ENCODE assay signal across 1 cellular context in the genomic region with DNA sequence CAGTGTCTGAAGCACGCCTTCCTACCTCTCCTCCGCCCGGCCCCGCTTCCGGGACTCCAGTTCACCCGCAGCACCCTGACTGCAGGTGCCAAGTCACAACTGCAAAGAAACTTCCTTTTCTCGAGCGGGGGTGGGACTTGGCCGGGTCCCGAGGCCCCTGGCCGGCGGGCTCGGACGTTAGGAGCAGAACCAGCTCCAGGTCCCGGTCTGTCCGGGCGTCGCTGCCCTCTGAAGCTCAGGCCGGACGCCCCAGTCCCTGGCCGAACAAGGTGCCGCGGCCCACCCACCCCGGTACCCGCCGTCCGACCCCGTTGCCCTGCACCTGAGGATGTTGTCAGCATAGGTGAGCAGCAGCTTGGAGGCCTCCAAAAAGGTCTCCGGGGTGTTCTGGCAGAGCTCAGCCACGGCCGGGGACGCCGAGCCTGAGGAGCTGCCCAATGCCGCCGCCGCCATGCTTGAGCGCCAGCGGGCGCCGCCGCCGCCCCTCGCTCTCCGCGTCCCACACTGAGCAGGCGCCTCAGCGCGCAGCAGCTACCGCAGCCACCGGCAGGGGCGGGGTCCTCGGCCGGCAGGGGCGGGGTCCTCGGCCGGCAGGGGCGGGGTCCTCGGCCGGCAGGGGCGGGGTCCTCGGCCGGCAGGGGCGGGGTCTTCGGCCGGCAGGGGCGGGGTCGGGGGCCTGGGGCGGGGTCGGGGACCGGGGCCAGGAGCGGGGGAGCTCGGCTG.
TF ChIP-seq lines count a peak whose summit lies in the region.

A gene with protein sequence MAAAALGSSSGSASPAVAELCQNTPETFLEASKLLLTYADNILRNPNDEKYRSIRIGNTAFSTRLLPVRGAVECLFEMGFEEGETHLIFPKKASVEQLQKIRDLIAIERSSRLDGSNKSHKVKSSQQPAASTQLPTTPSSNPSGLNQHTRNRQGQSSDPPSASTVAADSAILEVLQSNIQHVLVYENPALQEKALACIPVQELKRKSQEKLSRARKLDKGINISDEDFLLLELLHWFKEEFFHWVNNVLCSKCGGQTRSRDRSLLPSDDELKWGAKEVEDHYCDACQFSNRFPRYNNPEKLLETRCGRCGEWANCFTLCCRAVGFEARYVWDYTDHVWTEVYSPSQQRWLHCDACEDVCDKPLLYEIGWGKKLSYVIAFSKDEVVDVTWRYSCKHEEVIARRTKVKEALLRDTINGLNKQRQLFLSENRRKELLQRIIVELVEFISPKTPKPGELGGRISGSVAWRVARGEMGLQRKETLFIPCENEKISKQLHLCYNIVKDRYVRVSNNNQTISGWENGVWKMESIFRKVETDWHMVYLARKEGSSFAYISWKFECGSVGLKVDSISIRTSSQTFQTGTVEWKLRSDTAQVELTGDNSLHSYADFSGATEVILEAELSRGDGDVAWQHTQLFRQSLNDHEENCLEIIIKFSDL (minus strand): TSS at position 506 of the 723 bp plus-strand sequence. CDS start 53 bp downstream, at position 453.

TF ChIP-seq in K562, 482 proteins besides CTCF, POLR2A, EP300 and RAD21 (continued from another document and continues in another):
- TF ChIP-seq ZNF41 (CRISPR knock-in tag; conservative IDR thresholded peaks at IDR 0.05) (no peak), EZH2 (IDR thresholded peaks at IDR 0.05; ENCODE audit: borderline replicate concordance, low read depth, low read length) (no peak), THRAP3 (IDR thresholded peaks at IDR 0.05; ENCODE audit: borderline replicate concordance) (no peak), EWSR1 (IDR thresholded peaks at IDR 0.05; ENCODE audit: borderline replicate concordance, low read depth, partially characterized antibody) (no peak), RFX7 (CRISPR knock-in tag; IDR thresholded peaks at IDR 0.05) (no peak), ETV6 (IDR thresholded peaks at IDR 0.05; ENCODE audit: borderline replicate concordance in 1 of 2, low read depth in 2 of 2, low read length in 1 of 2) (no peak), ETV6 (CRISPR knock-in tag; IDR thresholded peaks at IDR 0.05; ENCODE audit: borderline replicate concordance) (no peak), MAFG (tag; conservative IDR thresholded peaks at IDR 0.05) (no peak), CSDE1 (IDR thresholded peaks at IDR 0.05) (no peak), HSF4 (CRISPR knock-in tag; IDR thresholded peaks at IDR 0.05; ENCODE audit: borderline replicate concordance) (no peak), RAD51 (IDR thresholded peaks at IDR 0.05; ENCODE audit: borderline replicate concordance, low read depth) (no peak), ELF4 (CRISPR knock-in tag; IDR thresholded peaks at IDR 0.05) (no peak), NCOA1 (IDR thresholded peaks at IDR 0.05; ENCODE audit: low read depth) (0 out of 2 replicates have a peak, but pooled peaks have one; percentile 23), CAMTA2 (CRISPR knock-in tag; conservative IDR thresholded peaks at IDR 0.05) (no peak), ZNF175 (CRISPR knock-in tag; IDR thresholded peaks at IDR 0.05; ENCODE audit: low read depth) (no peak), TOE1 (IDR thresholded peaks at IDR 0.05; ENCODE audit: borderline replicate concordance) (no peak; the same call in 1 of the 2 replicates), TOE1 (CRISPR knock-in tag; IDR thresholded peaks at IDR 0.05; ENCODE audit: borderline replicate concordance, low read depth) (no peak), SMARCC2 (IDR thresholded peaks at IDR 0.05; ENCODE audit: low read depth) (no peak), ZNF282 (CRISPR knock-in tag; IDR thresholded peaks at IDR 0.05) (no peak), GABPA (tag; conservative IDR thresholded peaks at IDR 0.05; ENCODE audit: low read depth) (peak; percentile 65), ZNF695 (CRISPR knock-in tag; IDR thresholded peaks at IDR 0.05) (no peak), MEIS2 (IDR thresholded peaks at IDR 0.05; ENCODE audit: partially characterized antibody) (no peak), CREB1 (IDR thresholded peaks at IDR 0.05) (peak; percentile 37; the same call in 1 of the 2 replicates), CREB1 (CRISPR knock-in tag; IDR thresholded peaks at IDR 0.05) (0 out of 2 replicates have a peak, but pooled peaks have one; percentile 26), HEY1 (CRISPR knock-in tag; IDR thresholded peaks at IDR 0.05; ENCODE audit: borderline replicate concordance) (no peak)
- TF ChIP-seq, protein P1, sequence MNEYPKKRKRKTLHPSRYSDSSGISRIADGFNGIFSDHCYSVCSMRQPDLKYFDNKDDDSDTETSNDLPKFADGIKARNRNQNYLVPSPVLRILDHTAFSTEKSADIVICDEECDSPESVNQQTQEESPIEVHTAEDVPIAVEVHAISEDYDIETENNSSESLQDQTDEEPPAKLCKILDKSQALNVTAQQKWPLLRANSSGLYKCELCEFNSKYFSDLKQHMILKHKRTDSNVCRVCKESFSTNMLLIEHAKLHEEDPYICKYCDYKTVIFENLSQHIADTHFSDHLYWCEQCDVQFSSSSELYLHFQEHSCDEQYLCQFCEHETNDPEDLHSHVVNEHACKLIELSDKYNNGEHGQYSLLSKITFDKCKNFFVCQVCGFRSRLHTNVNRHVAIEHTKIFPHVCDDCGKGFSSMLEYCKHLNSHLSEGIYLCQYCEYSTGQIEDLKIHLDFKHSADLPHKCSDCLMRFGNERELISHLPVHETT (CRISPR knock-in tag; conservative IDR thresholded peaks at IDR 0.05 in 1 of 2, IDR thresholded peaks at IDR 0.05 in 1 of 2) = peak in 1 of 2 experiments; percentile 48; a peak in 1 of 4 replicates
- TF ChIP-seq, protein P2, sequence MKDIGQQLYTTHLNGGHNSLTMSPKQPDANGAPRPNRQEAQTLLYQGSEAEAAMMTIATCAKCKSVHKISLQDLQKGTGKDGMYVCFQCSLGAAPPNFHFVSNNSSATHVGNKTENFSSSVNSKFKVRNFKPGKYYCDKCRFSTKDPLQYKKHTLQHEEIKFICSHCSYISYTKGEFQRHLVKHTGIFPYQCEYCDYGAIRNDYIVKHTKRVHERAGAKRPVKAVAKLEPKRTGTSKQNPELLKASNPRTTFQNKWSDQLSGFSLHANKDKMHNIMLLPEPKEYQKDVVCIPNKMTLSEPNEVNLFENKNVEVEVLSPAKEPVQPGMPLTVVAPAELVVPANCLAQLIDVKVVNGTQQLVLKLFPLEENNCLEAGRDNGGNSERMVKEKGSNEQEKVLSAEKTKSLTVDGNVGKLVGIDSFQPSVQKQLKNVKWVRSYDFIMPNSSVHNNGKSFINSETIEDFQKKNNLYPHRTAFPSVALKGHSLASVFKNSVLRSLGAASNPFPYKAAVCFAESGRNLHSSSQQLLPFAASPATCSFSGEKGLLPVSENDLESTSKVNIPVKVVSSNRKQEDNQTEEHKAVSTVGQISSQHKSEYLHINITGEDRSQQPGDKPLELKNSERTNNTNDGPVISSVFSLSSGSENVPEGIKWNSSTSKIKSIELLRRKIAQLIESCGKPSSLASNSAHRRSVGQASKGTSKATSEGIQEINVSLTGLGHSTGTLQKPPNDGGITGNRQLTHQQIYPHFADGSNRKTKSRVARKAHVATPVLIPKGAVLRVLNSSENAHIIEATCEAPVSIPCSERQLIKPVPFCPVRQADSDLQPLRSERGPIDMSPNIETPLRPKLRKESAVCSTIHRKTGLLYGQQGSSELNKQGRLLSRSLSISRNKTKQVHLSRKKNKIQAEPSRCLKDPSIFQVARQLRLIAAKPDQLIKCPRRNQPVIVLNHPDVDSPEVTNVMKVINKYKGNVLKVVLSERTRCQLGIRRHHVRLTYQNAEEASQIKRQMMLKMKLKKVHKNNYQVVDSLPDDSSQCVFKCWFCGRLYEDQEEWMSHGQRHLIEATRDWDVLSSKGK (CRISPR knock-in tag; IDR thresholded peaks at IDR 0.05) = no peak
- TF ChIP-seq, protein P3, sequence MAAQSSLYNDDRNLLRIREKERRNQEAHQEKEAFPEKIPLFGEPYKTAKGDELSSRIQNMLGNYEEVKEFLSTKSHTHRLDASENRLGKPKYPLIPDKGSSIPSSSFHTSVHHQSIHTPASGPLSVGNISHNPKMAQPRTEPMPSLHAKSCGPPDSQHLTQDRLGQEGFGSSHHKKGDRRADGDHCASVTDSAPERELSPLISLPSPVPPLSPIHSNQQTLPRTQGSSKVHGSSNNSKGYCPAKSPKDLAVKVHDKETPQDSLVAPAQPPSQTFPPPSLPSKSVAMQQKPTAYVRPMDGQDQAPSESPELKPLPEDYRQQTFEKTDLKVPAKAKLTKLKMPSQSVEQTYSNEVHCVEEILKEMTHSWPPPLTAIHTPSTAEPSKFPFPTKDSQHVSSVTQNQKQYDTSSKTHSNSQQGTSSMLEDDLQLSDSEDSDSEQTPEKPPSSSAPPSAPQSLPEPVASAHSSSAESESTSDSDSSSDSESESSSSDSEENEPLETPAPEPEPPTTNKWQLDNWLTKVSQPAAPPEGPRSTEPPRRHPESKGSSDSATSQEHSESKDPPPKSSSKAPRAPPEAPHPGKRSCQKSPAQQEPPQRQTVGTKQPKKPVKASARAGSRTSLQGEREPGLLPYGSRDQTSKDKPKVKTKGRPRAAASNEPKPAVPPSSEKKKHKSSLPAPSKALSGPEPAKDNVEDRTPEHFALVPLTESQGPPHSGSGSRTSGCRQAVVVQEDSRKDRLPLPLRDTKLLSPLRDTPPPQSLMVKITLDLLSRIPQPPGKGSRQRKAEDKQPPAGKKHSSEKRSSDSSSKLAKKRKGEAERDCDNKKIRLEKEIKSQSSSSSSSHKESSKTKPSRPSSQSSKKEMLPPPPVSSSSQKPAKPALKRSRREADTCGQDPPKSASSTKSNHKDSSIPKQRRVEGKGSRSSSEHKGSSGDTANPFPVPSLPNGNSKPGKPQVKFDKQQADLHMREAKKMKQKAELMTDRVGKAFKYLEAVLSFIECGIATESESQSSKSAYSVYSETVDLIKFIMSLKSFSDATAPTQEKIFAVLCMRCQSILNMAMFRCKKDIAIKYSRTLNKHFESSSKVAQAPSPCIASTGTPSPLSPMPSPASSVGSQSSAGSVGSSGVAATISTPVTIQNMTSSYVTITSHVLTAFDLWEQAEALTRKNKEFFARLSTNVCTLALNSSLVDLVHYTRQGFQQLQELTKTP (IDR thresholded peaks at IDR 0.05; ENCODE audit: low read depth in 1 of 2, partially characterized antibody in 2 of 2) = no peak
- TF ChIP-seq, protein P4, sequence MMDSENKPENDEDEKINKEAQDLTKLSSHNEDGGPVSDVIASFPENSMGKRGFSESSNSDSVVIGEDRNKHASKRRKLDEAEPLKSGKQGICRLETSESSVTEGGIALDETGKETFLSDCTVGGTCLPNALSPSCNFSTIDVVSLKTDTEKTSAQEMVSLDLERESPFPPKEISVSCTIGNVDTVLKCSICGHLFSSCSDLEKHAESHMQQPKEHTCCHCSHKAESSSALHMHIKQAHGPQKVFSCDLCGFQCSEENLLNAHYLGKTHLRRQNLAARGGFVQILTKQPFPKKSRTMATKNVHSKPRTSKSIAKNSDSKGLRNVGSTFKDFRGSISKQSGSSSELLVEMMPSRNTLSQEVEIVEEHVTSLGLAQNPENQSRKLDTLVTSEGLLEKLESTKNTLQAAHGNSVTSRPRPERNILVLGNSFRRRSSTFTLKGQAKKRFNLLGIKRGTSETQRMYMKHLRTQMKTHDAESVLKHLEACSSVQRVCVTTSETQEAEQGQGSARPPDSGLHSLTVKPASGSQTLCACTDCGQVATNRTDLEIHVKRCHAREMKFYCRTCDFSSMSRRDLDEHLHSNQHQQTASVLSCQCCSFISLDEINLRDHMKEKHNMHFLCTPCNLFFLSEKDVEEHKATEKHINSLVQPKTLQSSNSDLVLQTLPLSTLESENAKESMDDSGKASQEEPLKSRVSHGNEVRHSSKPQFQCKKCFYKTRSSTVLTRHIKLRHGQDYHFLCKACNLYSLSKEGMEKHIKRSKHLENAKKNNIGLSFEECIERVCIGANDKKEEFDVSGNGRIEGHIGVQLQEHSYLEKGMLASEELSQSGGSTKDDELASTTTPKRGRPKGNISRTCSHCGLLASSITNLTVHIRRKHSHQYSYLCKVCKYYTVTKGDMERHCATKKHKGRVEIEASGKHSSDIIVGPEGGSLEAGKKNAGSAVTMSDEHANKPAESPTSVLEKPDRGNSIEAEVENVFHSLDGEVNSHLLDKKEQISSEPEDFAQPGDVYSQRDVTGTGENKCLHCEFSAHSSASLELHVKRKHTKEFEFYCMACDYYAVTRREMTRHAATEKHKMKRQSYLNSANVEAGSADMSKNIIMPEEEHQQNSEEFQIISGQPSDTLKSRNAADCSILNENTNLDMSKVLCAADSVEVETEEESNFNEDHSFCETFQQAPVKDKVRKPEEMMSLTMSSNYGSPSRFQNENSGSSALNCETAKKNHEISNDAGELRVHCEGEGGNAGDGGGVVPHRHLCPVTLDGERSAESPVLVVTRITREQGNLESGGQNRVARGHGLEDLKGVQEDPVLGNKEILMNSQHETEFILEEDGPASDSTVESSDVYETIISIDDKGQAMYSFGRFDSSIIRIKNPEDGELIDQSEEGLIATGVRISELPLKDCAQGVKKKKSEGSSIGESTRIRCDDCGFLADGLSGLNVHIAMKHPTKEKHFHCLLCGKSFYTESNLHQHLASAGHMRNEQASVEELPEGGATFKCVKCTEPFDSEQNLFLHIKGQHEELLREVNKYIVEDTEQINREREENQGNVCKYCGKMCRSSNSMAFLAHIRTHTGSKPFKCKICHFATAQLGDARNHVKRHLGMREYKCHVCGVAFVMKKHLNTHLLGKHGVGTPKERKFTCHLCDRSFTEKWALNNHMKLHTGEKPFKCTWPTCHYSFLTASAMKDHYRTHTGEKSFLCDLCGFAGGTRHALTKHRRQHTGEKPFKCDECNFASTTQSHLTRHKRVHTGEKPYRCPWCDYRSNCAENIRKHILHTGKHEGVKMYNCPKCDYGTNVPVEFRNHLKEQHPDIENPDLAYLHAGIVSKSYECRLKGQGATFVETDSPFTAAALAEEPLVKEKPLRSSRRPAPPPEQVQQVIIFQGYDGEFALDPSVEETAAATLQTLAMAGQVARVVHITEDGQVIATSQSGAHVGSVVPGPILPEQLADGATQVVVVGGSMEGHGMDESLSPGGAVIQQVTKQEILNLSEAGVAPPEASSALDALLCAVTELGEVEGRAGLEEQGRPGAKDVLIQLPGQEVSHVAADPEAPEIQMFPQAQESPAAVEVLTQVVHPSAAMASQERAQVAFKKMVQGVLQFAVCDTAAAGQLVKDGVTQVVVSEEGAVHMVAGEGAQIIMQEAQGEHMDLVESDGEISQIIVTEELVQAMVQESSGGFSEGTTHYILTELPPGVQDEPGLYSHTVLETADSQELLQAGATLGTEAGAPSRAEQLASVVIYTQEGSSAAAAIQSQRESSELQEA (IDR thresholded peaks at IDR 0.05; ENCODE audit: low read depth) = no peak
- TF ChIP-seq, protein P5, sequence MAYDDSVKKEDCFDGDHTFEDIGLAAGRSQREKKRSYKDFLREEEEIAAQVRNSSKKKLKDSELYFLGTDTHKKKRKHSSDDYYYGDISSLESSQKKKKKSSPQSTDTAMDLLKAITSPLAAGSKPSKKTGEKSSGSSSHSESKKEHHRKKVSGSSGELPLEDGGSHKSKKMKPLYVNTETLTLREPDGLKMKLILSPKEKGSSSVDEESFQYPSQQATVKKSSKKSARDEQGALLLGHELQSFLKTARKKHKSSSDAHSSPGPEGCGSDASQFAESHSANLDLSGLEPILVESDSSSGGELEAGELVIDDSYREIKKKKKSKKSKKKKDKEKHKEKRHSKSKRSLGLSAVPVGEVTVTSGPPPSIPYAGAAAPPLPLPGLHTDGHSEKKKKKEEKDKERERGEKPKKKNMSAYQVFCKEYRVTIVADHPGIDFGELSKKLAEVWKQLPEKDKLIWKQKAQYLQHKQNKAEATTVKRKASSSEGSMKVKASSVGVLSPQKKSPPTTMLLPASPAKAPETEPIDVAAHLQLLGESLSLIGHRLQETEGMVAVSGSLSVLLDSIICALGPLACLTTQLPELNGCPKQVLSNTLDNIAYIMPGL (CRISPR knock-in tag; IDR thresholded peaks at IDR 0.05) = no peak; the same call in 1 of the 2 replicates
- TF ChIP-seq, protein P6, sequence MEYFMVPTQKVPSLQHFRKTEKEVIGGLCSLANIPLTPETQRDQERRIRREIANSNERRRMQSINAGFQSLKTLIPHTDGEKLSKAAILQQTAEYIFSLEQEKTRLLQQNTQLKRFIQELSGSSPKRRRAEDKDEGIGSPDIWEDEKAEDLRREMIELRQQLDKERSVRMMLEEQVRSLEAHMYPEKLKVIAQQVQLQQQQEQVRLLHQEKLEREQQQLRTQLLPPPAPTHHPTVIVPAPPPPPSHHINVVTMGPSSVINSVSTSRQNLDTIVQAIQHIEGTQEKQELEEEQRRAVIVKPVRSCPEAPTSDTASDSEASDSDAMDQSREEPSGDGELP (CRISPR knock-in tag; IDR thresholded peaks at IDR 0.05; ENCODE audit: borderline replicate concordance) = no peak
